9 cellular contexts compared by ENCODE assay signal in the genomic region with DNA sequence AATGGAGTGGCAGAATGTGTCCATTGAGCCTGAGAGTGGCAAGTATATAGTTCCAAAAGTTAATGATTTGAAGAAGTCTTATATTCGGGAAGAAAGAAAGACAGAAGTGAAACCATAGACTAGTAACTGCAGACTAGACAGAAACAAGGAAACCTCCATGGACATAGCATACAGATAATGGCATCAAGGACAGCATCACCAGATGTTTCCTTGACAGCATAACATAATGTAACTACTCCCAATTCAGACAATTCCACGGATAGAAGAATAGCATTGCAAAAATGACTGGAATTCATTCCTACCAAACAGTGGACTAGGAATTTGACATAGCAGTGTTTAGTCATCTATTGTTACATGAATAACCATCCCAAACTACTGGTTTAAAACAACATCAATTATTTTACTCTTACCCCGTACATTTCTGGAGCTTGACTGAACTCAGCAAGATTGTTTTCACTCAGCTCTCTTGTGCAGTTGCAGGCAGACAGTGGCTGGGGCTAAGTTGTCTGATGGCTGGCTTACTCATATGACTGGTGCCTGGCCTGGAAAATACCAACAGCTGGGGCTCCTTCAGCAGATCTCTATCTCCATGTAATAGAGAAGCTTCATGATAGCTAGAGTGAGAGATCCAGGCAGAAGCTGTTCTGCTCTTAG.
A peak's percentile ranks its signal among the peaks of the same experiment; 100 is the strongest.
DNase-seq lines count a peak whose midpoint lies in the region; ATAC-seq and TF ChIP-seq lines count a peak whose summit lies in the region.
"Had no signal": no experiment of that assay in that cellular context is flagged by ENCODE, and none has a peak within 500 bp of the region (broad histone marks: within the 10 kb centered on the region; RNA-seq: fewer than 3 reads in every experiment).

No MANE protein-coding gene starts in this region.

- H3K9me3 ChIP-seq in CD8-positive, alpha-beta memory T cell (ENCODE audit: low read length), result no peaks in the 10 kb centered on the region
- H3K9me3 ChIP-seq in uterus, result no peaks in the 10 kb centered on the region
- no peaks in the 10 kb centered on the region for H3K9me3 ChIP-seq in psoas muscle

- no peak overlapping the region for H3K4me3 Mint-ChIP-seq in CD8-positive, alpha-beta memory T cell

- CTCF ChIA-PET in CD8-positive, alpha-beta memory T cell (lab: Charles Lee), result no interaction called here

- H3K4me1 ChIP-seq in ACC112 (ENCODE audit: control insufficient read depth, insufficient read depth, low read length, unreplicated experiment) (peaks cover 23% of the 10 kb centered on the region), uterus (no peaks in the 10 kb centered on the region), psoas muscle (no peaks in the 10 kb centered on the region)
- no peaks in the 10 kb centered on the region for H3K4me1 ChIP-seq in CD8-positive, alpha-beta memory T cell (ENCODE audit: insufficient read depth, low read length)

- no peak for TF ChIP-seq CTCF in epithelial cell of esophagus (IDR thresholded peaks at IDR 0.05; ENCODE audit: insufficient read depth, low read depth, low read length, missing control alignments)
- TF ChIP-seq CTCF in uterus (IDR thresholded peaks at IDR 0.05), result no peak
- TF ChIP-seq CTCF in psoas muscle (IDR thresholded peaks at IDR 0.05), result no peak

- DNase-seq in epithelial cell of esophagus (ENCODE audit: low read depth) (peak; percentile 56), NCI-H510A (lab: John Stamatoyannopoulos, UW) (no peak), uterus (no peak), psoas muscle (no peak)
- no peak for DNase-seq in CD8-positive, alpha-beta memory T cell
- DNase-seq: NCI-H1694 had no signal

- H3K36me3 Mint-ChIP-seq in CD8-positive, alpha-beta memory T cell, result peaks cover 0 to 3% (median 0%) of the 10 kb centered on the region in 3 donors

- peaks cover 1 to 3% of the 10 kb centered on the region in 2 donors for H3K27me3 Mint-ChIP-seq in CD8-positive, alpha-beta memory T cell

- no peaks in the 10 kb centered on the region for H3K9me3 Mint-ChIP-seq in CD8-positive, alpha-beta memory T cell

- H3K36me3 ChIP-seq in ACC112 (ENCODE audit: insufficient read depth, low read length), result no peaks in the 10 kb centered on the region
- H3K36me3 ChIP-seq in CD8-positive, alpha-beta memory T cell (ENCODE audit: insufficient read depth, low read length), result no peaks in the 10 kb centered on the region
- no peaks in the 10 kb centered on the region for H3K36me3 ChIP-seq in uterus
- H3K36me3 ChIP-seq in psoas muscle (ENCODE audit: insufficient read depth in 1 of 2, low read depth in 1 of 2), result no peaks in the 10 kb centered on the region

- no peaks in the 10 kb centered on the region for H3K79me2 ChIP-seq in ACC112 (ENCODE audit: control insufficient read depth, insufficient read depth, low read length, unreplicated experiment)

- no peak overlapping the region for H3K27ac Mint-ChIP-seq in CD8-positive, alpha-beta memory T cell

- H3K4me3 ChIP-seq in ACC112 (ENCODE audit: low read depth, low read length) (peak overlapping the region; percentile 25; the same call in 1 of the 2 replicates), epithelial cell of esophagus (ENCODE audit: low read length) (no peak overlapping the region), uterus (no peak overlapping the region), psoas muscle (no peak overlapping the region)
- no peak overlapping the region for H3K4me3 ChIP-seq in CD8-positive, alpha-beta memory T cell (ENCODE audit: low read length)

- ATAC-seq in GM19372 (IDR thresholded peaks at IDR 0.05; ENCODE audit: low read depth, unreplicated experiment), result peak; percentile 71
- ATAC-seq in HG03460 (IDR thresholded peaks at IDR 0.05; ENCODE audit: unreplicated experiment), result peak; percentile 56
- ATAC-seq in psoas muscle, result no peak

- H3K27ac ChIP-seq in ACC112 (ENCODE audit: low read depth, low read length) (peak overlapping the region; percentile 75), uterus (no peak overlapping the region), psoas muscle (no peak overlapping the region)
- no peak overlapping the region for H3K27ac ChIP-seq in CD8-positive, alpha-beta memory T cell (ENCODE audit: low read depth, low read length)

- WGBS in psoas muscle, 3 donors, result 30 to 33% (median 30%) methylated on average over 3 of the region's 3 CpGs

- peaks cover 0 to 4% (median 0%) of the 10 kb centered on the region in 3 donors for H3K4me1 Mint-ChIP-seq in CD8-positive, alpha-beta memory T cell

- H3K27me3 ChIP-seq in ACC112 (ENCODE audit: insufficient read depth, low read length) (no peaks in the 10 kb centered on the region), uterus (no peaks in the 10 kb centered on the region), psoas muscle (ENCODE audit: insufficient read depth in 3 of 3, low read length in 2 of 3) (no peaks in the 10 kb centered on the region)
- no peaks in the 10 kb centered on the region for H3K27me3 ChIP-seq in CD8-positive, alpha-beta memory T cell (ENCODE audit: insufficient read depth, low read length, poor library complexity, severe bottlenecking)

- intact Hi-C loops in uterus (cut with DNase I; ENCODE audit: low total_unique reads), result no loop called here
- intact Hi-C loops in psoas muscle (cut with DNase I), result no loop called here

- POLR2A ChIA-PET in CD8-positive, alpha-beta memory T cell (lab: Charles Lee), result no interaction called here

- H2AFZ ChIP-seq in ACC112 (ENCODE audit: low read length, unreplicated experiment), result peak overlapping the region; percentile 46

- TF ChIP-seq POLR2A in uterus (IDR thresholded peaks at IDR 0.05), result no peak

Comparison
In these comparisons a context has a peak if more than half of its experiments do, and no peak if none do; other contexts are left out.
1. ATAC-seq: peak in GM19372 (single experiment) and HG03460 (single experiment); none in psoas muscle (0 of 4).